ENCODE assay signal across 1 cellular context in the genomic region with DNA sequence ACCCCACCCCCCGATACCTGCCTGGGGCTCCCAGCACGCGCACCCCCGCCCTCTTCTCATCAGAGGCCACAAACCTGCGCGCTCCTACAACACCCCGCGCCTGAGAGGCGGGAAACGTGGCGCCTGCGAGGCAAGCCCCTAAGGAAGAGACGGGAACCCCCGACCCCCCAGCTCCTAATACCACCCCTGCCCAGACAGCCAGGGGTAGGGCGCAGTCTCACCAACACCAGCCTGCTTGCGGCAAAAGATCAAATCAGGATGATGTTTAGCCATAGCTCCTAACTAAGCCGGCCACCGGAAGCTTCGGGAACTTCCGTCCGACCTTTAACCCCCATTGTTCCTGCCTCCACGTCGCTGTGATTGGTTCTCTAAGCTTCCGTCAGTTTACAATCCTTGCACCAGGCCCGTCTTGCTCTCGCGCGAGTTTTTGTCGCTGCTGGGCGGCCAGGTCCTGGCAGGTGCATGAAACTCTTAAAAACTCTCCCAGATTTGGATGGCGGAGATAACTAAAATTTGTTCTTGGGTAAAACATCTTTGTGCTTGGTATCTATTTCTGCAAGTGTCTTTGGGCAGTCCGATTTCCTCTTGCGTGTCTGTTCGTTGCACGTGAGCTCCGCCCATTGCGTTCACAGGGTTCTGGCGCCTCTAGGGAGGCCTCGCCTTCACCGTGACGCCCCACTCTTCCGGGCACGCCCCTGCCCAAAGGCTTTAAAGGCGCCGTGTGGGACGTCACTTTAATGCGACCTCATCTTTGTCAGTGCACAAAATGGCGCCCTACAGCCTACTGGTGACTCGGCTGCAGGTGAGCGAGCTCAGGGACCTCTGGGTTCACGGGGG.
TF ChIP-seq lines count a peak whose summit lies in the region.

A gene (plus strand): TSS at position 737 of the 837 bp plus-strand sequence. CDS start 30 bp downstream, at position 767.
A gene with protein sequence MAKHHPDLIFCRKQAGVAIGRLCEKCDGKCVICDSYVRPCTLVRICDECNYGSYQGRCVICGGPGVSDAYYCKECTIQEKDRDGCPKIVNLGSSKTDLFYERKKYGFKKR (minus strand): TSS at position 312 of the 837 bp plus-strand sequence. CDS start 39 bp downstream, at position 273.

TF ChIP-seq in HepG2, 621 proteins besides CTCF, POLR2A, EP300 and RAD21 (continued from another document and continues in another):
- TF ChIP-seq, protein P1, sequence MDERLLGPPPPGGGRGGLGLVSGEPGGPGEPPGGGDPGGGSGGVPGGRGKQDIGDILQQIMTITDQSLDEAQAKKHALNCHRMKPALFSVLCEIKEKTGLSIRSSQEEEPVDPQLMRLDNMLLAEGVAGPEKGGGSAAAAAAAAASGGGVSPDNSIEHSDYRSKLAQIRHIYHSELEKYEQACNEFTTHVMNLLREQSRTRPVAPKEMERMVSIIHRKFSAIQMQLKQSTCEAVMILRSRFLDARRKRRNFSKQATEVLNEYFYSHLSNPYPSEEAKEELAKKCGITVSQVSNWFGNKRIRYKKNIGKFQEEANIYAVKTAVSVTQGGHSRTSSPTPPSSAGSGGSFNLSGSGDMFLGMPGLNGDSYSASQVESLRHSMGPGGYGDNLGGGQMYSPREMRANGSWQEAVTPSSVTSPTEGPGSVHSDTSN (CRISPR knock-in tag; IDR thresholded peaks at IDR 0.05) = peak; percentile 46
- TF ChIP-seq NFYC (CRISPR knock-in tag; IDR thresholded peaks at IDR 0.05) (peak; percentile 90), ATF7-NPFF (CRISPR knock-in tag; IDR thresholded peaks at IDR 0.05; ENCODE audit: low read depth) (no peak), ZNF101 (CRISPR knock-in tag; IDR thresholded peaks at IDR 0.05; ENCODE audit: borderline replicate concordance, low read depth) (no peak), REXO4 (CRISPR knock-in tag; IDR thresholded peaks at IDR 0.05; ENCODE audit: borderline replicate concordance) (no peak), ZNF570 (CRISPR knock-in tag; IDR thresholded peaks at IDR 0.05; ENCODE audit: borderline replicate concordance) (no peak), ZFP36 (IDR thresholded peaks at IDR 0.05; ENCODE audit: borderline replicate concordance, low read depth, low read length, partially characterized antibody) (no peak), SKI (IDR thresholded peaks at IDR 0.05; ENCODE audit: partially characterized antibody) (no peak), SSRP1 (CRISPR knock-in tag; IDR thresholded peaks at IDR 0.05) (no peak), ZNF605 (CRISPR knock-in tag; IDR thresholded peaks at IDR 0.05) (peak; percentile 59; the same call in 1 of the 2 replicates), MIER3 (CRISPR knock-in tag; IDR thresholded peaks at IDR 0.05; ENCODE audit: borderline replicate concordance) (peak; percentile 65), MAFK (conservative IDR thresholded peaks at IDR 0.05 in 1 of 2, IDR thresholded peaks at IDR 0.05 in 1 of 2; ENCODE audit: low read length in 2 of 2) (no peak), SNRNP70 (IDR thresholded peaks at IDR 0.05; ENCODE audit: low read depth, low read length) (no peak), FLYWCH1 (CRISPR knock-in tag; IDR thresholded peaks at IDR 0.05) (no peak), ELF4 (CRISPR knock-in tag; IDR thresholded peaks at IDR 0.05; ENCODE audit: borderline replicate concordance) (no peak), KMT2A (CRISPR knock-in tag; IDR thresholded peaks at IDR 0.05) (0 out of 2 replicates have a peak, but pooled peaks have one; percentile 49), ZNF883 (CRISPR knock-in tag; IDR thresholded peaks at IDR 0.05; ENCODE audit: not compliant biosample characterization) (peak; percentile 77), SMARCC2 (IDR thresholded peaks at IDR 0.05) (no peak), ZNF780A (CRISPR knock-in tag; IDR thresholded peaks at IDR 0.05) (no peak), ZBTB7A (CRISPR knock-in tag; IDR thresholded peaks at IDR 0.05) (no peak), KMT2B (CRISPR knock-in tag; IDR thresholded peaks at IDR 0.05) (peak; percentile 90), MBD4 (IDR thresholded peaks at IDR 0.05; ENCODE audit: borderline replicate concordance, low read length) (no peak), ZNF773 (CRISPR knock-in tag; IDR thresholded peaks at IDR 0.05; ENCODE audit: borderline replicate concordance) (0 out of 2 replicates have a peak, but pooled peaks have one; percentile 21), HMGA1 (CRISPR knock-in tag; conservative IDR thresholded peaks at IDR 0.05) (no peak)
- TF ChIP-seq, protein P2, sequence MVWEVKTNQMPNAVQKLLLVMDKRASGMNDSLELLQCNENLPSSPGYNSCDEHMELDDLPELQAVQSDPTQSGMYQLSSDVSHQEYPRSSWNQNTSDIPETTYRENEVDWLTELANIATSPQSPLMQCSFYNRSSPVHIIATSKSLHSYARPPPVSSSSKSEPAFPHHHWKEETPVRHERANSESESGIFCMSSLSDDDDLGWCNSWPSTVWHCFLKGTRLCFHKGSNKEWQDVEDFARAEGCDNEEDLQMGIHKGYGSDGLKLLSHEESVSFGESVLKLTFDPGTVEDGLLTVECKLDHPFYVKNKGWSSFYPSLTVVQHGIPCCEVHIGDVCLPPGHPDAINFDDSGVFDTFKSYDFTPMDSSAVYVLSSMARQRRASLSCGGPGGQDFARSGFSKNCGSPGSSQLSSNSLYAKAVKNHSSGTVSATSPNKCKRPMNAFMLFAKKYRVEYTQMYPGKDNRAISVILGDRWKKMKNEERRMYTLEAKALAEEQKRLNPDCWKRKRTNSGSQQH (CRISPR knock-in tag; IDR thresholded peaks at IDR 0.05; ENCODE audit: low read depth) = peak; percentile 94
- TF ChIP-seq, protein P3, sequence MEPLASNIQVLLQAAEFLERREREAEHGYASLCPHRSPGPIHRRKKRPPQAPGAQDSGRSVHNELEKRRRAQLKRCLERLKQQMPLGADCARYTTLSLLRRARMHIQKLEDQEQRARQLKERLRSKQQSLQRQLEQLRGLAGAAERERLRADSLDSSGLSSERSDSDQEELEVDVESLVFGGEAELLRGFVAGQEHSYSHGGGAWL (CRISPR knock-in tag; IDR thresholded peaks at IDR 0.05) = peak; percentile 68; the same call in 1 of the 2 replicates
- TF ChIP-seq, protein P4, sequence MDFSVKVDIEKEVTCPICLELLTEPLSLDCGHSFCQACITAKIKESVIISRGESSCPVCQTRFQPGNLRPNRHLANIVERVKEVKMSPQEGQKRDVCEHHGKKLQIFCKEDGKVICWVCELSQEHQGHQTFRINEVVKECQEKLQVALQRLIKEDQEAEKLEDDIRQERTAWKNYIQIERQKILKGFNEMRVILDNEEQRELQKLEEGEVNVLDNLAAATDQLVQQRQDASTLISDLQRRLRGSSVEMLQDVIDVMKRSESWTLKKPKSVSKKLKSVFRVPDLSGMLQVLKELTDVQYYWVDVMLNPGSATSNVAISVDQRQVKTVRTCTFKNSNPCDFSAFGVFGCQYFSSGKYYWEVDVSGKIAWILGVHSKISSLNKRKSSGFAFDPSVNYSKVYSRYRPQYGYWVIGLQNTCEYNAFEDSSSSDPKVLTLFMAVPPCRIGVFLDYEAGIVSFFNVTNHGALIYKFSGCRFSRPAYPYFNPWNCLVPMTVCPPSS (IDR thresholded peaks at IDR 0.05) = no peak
- TF ChIP-seq, protein P5, sequence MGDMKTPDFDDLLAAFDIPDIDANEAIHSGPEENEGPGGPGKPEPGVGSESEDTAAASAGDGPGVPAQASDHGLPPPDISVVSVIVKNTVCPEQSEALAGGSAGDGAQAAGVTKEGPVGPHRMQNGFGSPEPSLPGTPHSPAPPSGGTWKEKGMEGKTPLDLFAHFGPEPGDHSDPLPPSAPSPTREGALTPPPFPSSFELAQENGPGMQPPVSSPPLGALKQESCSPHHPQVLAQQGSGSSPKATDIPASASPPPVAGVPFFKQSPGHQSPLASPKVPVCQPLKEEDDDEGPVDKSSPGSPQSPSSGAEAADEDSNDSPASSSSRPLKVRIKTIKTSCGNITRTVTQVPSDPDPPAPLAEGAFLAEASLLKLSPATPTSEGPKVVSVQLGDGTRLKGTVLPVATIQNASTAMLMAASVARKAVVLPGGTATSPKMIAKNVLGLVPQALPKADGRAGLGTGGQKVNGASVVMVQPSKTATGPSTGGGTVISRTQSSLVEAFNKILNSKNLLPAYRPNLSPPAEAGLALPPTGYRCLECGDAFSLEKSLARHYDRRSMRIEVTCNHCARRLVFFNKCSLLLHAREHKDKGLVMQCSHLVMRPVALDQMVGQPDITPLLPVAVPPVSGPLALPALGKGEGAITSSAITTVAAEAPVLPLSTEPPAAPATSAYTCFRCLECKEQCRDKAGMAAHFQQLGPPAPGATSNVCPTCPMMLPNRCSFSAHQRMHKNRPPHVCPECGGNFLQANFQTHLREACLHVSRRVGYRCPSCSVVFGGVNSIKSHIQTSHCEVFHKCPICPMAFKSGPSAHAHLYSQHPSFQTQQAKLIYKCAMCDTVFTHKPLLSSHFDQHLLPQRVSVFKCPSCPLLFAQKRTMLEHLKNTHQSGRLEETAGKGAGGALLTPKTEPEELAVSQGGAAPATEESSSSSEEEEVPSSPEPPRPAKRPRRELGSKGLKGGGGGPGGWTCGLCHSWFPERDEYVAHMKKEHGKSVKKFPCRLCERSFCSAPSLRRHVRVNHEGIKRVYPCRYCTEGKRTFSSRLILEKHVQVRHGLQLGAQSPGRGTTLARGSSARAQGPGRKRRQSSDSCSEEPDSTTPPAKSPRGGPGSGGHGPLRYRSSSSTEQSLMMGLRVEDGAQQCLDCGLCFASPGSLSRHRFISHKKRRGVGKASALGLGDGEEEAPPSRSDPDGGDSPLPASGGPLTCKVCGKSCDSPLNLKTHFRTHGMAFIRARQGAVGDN (CRISPR knock-in tag; IDR thresholded peaks at IDR 0.05) = peak; percentile 77
- TF ChIP-seq, protein P6, sequence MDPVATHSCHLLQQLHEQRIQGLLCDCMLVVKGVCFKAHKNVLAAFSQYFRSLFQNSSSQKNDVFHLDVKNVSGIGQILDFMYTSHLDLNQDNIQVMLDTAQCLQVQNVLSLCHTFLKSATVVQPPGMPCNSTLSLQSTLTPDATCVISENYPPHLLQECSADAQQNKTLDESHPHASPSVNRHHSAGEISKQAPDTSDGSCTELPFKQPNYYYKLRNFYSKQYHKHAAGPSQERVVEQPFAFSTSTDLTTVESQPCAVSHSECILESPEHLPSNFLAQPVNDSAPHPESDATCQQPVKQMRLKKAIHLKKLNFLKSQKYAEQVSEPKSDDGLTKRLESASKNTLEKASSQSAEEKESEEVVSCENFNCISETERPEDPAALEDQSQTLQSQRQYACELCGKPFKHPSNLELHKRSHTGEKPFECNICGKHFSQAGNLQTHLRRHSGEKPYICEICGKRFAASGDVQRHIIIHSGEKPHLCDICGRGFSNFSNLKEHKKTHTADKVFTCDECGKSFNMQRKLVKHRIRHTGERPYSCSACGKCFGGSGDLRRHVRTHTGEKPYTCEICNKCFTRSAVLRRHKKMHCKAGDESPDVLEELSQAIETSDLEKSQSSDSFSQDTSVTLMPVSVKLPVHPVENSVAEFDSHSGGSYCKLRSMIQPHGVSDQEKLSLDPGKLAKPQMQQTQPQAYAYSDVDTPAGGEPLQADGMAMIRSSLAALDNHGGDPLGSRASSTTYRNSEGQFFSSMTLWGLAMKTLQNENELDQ (CRISPR knock-in tag; IDR thresholded peaks at IDR 0.05; ENCODE audit: borderline replicate concordance) = no peak
- TF ChIP-seq, protein P7, sequence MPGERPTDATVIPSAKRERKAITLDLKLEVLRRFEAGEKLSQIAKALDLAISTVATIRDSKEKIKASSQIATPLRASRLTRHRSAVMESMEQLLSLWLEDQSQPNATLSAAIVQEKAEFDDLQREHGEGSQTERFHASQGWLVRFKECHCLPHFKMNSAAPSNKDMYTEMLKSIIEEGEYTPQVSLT (CRISPR knock-in tag; IDR thresholded peaks at IDR 0.05; ENCODE audit: borderline replicate concordance, low read depth) = no peak
- TF ChIP-seq, protein P8, sequence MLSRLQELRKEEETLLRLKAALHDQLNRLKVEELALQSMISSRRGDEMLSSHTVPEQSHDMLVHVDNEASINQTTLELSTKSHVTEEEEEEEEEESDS (CRISPR knock-in tag; IDR thresholded peaks at IDR 0.05; ENCODE audit: borderline replicate concordance) = no peak
- TF ChIP-seq, protein P9, sequence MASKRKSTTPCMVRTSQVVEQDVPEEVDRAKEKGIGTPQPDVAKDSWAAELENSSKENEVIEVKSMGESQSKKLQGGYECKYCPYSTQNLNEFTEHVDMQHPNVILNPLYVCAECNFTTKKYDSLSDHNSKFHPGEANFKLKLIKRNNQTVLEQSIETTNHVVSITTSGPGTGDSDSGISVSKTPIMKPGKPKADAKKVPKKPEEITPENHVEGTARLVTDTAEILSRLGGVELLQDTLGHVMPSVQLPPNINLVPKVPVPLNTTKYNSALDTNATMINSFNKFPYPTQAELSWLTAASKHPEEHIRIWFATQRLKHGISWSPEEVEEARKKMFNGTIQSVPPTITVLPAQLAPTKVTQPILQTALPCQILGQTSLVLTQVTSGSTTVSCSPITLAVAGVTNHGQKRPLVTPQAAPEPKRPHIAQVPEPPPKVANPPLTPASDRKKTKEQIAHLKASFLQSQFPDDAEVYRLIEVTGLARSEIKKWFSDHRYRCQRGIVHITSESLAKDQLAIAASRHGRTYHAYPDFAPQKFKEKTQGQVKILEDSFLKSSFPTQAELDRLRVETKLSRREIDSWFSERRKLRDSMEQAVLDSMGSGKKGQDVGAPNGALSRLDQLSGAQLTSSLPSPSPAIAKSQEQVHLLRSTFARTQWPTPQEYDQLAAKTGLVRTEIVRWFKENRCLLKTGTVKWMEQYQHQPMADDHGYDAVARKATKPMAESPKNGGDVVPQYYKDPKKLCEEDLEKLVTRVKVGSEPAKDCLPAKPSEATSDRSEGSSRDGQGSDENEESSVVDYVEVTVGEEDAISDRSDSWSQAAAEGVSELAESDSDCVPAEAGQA (IDR thresholded peaks at IDR 0.05; ENCODE audit: low read depth) = peak; percentile 89
- TF ChIP-seq, protein P9 (CRISPR knock-in tag; IDR thresholded peaks at IDR 0.05; ENCODE audit: borderline replicate concordance) = no peak
